Comparison of ENCODE assay signal across 18 cellular contexts in genomic region chr14:75609606-75610476, GRCh38. TPM values are rescaled to one million over a fixed set of nuclear protein-coding genes. Genes with fewer than 3 reads are reported as not detected.
DNase-seq lines count a peak whose midpoint lies in the region; FAIRE-seq and TF ChIP-seq lines count a peak whose summit lies in the region.
"Had no signal": no experiment of that assay in that cellular context is flagged by ENCODE, and none has a peak within 500 bp of the region (broad histone marks: within the 10 kb centered on the region; RNA-seq: fewer than 3 reads in every experiment).

No MANE protein-coding gene starts in this region.

- H3K4me3 ChIP-seq in adipocyte (ENCODE audit: low read length): peak overlapping the region; percentile 31
- H3K4me3 ChIP-seq in fibroblast of villous mesenchyme (ENCODE audit: low read depth, low read length): no peak overlapping the region
- no peak overlapping the region for H3K4me3 ChIP-seq in testis
- H3K4me3 ChIP-seq in mesendoderm (ENCODE audit: low read length): no peak overlapping the region
- H3K4me3 ChIP-seq: HAP-1, hepatocyte, stomach had no signal

- H3K56ac ChIP-seq in mesendoderm (ENCODE audit: low read length): no peak overlapping the region

- no peak overlapping the region for H2BK15ac ChIP-seq in mesendoderm (replicated peaks; ENCODE audit: low read depth)

- no peak for FAIRE-seq in RCC 7860 (lab: Jason Lieb, UNC)
- FAIRE-seq: small intestine had no signal

- H2AK5ac ChIP-seq in mesendoderm (ENCODE audit: low read length): no peak overlapping the region

- no peak overlapping the region for H3K4ac ChIP-seq in mesendoderm (ENCODE audit: low read depth, low read length)

- H4K5ac ChIP-seq in mesendoderm (ENCODE audit: low read length): no peak overlapping the region

- no peak overlapping the region for H3K18ac ChIP-seq in mesendoderm (ENCODE audit: low read length)

- no peaks in the 10 kb centered on the region for H3K27me3 ChIP-seq in adipocyte (replicated peaks; ENCODE audit: control insufficient read depth, insufficient read depth, low read length)
- no peaks in the 10 kb centered on the region for H3K27me3 ChIP-seq in testis
- H3K27me3 ChIP-seq in mesendoderm (ENCODE audit: insufficient read depth, low read length, poor library complexity): no peaks in the 10 kb centered on the region
- H3K27me3 ChIP-seq: hepatocyte had no signal

- H3K27ac ChIP-seq in testis: peak overlapping the region; percentile 75 to 76
- no peak overlapping the region for H3K27ac ChIP-seq in mesendoderm (ENCODE audit: low read depth, low read length)

- H3K4me1 ChIP-seq in adipocyte (ENCODE audit: control insufficient read depth, insufficient read depth, low read length) (peaks cover 33% of the 10 kb centered on the region), testis (peaks cover 50% of the 10 kb centered on the region), mesendoderm (ENCODE audit: control insufficient read depth, low read depth, low read length) (peaks cover 12% of the 10 kb centered on the region)
- H3K4me1 ChIP-seq: HAP-1 had no signal

- no peaks in the 10 kb centered on the region for H3K79me1 ChIP-seq in mesendoderm (ENCODE audit: low read length)

- WGBS in testis, 2 donors: 39 to 51% methylated on average over 9 of the region's 9 CpGs
- no CpG with 5 or more reads among the region's 9 CpGs for WGBS in mesendoderm (ENCODE audit: extremely low coverage, insufficient coverage, low lambda C conversion rate)

- H3K9me3 ChIP-seq in adipocyte (ENCODE audit: control insufficient read depth, low read length) (peaks cover 27% of the 10 kb centered on the region), testis (no peaks in the 10 kb centered on the region)
- H3K9me3 ChIP-seq: HAP-1 had no signal

- DNase-seq in adipocyte (ENCODE audit: low read depth): peak; percentile 45
- peak; percentile 27 for DNase-seq in fibroblast of villous mesenchyme (ENCODE audit: low read depth)
- peak; percentile 32 for DNase-seq in myocyte (ENCODE audit: low read depth)
- peak; percentile 72 for DNase-seq in testis
- DNase-seq in activated naive CD4-positive, alpha-beta T cell (lab: John Stamatoyannopoulos, UW): no peak
- DNase-seq in mesendoderm: no peak
- no peak for DNase-seq in SHP77 treated with DMSO at 0.1 percent for 48 hours (lab: John Stamatoyannopoulos, UW)
- no peak for DNase-seq in RCC 7860 (ENCODE audit: low spot score)
- DNase-seq: activated CD4-positive, alpha-beta T cell treated with anti-CD3 and anti-CD28 coated beads, Interleukin-2, amount 10 ng/mL, durations not matched to agents 24 days and 14 days; activated naive CD8-positive, alpha-beta T cell treated with anti-CD3 and anti-CD28 coated beads, Interleukin-2, amount 50 U/mL, for 24 hours; cerebellar nuclear complex; DMS79 treated with DMSO at 0.1 percent for 48 hours; NCI-H1417; SIG-M5; small intestine; stomach had no signal

- H2BK120ac ChIP-seq in mesendoderm (ENCODE audit: low read depth, low read length): no peak overlapping the region

- no peak for TF ChIP-seq CTCF in fibroblast of villous mesenchyme (IDR thresholded peaks at IDR 0.05; ENCODE audit: insufficient read depth, low read depth, low read length)
- no peak for TF ChIP-seq CTCF in testis (IDR thresholded peaks at IDR 0.05)

- intact Hi-C loops in testis (cut with DNase I; ENCODE audit: low total_unique reads): no loop called here

- H2BK5ac ChIP-seq in mesendoderm (ENCODE audit: low read length): no peak overlapping the region

- no peak overlapping the region for H4K8ac ChIP-seq in mesendoderm (ENCODE audit: low read depth, low read length)

- H3K23ac ChIP-seq in mesendoderm (ENCODE audit: low read length): no peak overlapping the region

- H3K9ac ChIP-seq in adipocyte (ENCODE audit: low read length): peak overlapping the region; percentile 27
- no peak overlapping the region for H3K9ac ChIP-seq in mesendoderm (ENCODE audit: low read length)

- H3K4me2 ChIP-seq in mesendoderm (ENCODE audit: low read length): no peak overlapping the region
- H3K4me2 ChIP-seq: hepatocyte had no signal

- no peak for TF ChIP-seq POLR2A in testis (IDR thresholded peaks at IDR 0.05)

- H3K79me2 ChIP-seq in mesendoderm (ENCODE audit: control insufficient read depth, insufficient read depth, low read length): no peaks in the 10 kb centered on the region

- H3K36me3 ChIP-seq in adipocyte (ENCODE audit: control insufficient read depth, insufficient read depth, low read length, severe bottlenecking): peaks cover 9% of the 10 kb centered on the region
- H3K36me3 ChIP-seq in testis (ENCODE audit: low read depth, missing control alignments): no peaks in the 10 kb centered on the region
- no peaks in the 10 kb centered on the region for H3K36me3 ChIP-seq in mesendoderm (ENCODE audit: control insufficient read depth, insufficient read depth, low read length)
- H3K36me3 ChIP-seq: HAP-1, stomach had no signal

RNA-seq across cellular contexts. Expression of gene FLVCR2, which starts 31.4 kb away (rescaled TPM):
- total RNA-seq in fibroblast of villous mesenchyme (0.43 and 0.64 TPM in 2 replicates), myocyte (42.5 and 53.8 TPM in 2 replicates), testis (10 to 100 TPM; 38.5 to 45.0 TPM)
- polyA plus RNA-seq in myocyte (2012): 7.8 TPM
- 49.6 TPM for polyA plus RNA-seq in testis (ENCODE audit: insufficient read depth, low read depth, low replicate concordance)
- 3.3 TPM for polyA plus RNA-seq in mesendoderm (2013, experiment 1 of 2)
- 3.2 TPM for polyA plus RNA-seq in mesendoderm (2013, experiment 2 of 2)

RNA-seq across cellular contexts. Expression of gene ERG28, which starts 50.8 kb away (rescaled TPM):
- total RNA-seq in fibroblast of villous mesenchyme (10.0 and 13.0 TPM in 2 replicates), myocyte (8.4 and 11.7 TPM in 2 replicates), testis (10 to 100 TPM; 60.0 to 64.4 TPM)
- polyA plus RNA-seq in myocyte (2012): 19.1 TPM
- 103 TPM for polyA plus RNA-seq in testis (ENCODE audit: insufficient read depth, low read depth, low replicate concordance)
- 75.1 TPM for polyA plus RNA-seq in mesendoderm (2013, experiment 1 of 2)
- 73.5 TPM for polyA plus RNA-seq in mesendoderm (2013, experiment 2 of 2)

RNA-seq across cellular contexts. Expression of gene TTLL5, which starts 51.2 kb away (rescaled TPM):
- total RNA-seq in fibroblast of villous mesenchyme (29.6 and 33.7 TPM in 2 replicates), myocyte (12.2 and 13.9 TPM in 2 replicates), testis (100 to 1,000 TPM; 112 to 155 TPM)
- polyA plus RNA-seq in myocyte (2012): 10.8 TPM
- polyA plus RNA-seq in testis (ENCODE audit: insufficient read depth, low read depth, low replicate concordance): 318 TPM
- 32.7 TPM for polyA plus RNA-seq in mesendoderm (2013, experiment 1 of 2)
- polyA plus RNA-seq in mesendoderm (2013, experiment 2 of 2): 34.2 TPM

Comparison
In these comparisons a context has a peak if more than half of its experiments do, and no peak if none do; other contexts are left out.
1. DNase-seq: peak in adipocyte (single experiment), fibroblast of villous mesenchyme (single experiment), myocyte (single experiment) and testis (single experiment); none in activated naive CD4-positive, alpha-beta T cell (0 of 4), mesendoderm (single experiment), SHP77 treated with DMSO at 0.1 percent for 48 hours (single experiment) and RCC 7860 (single experiment).
2. RNA of gene FLVCR2, which starts 31.4 kb away (total RNA-seq): 42.5 to 53.8 TPM in myocyte and 38.5 to 45.0 TPM in testis; 0.43 to 0.64 TPM in fibroblast of villous mesenchyme; every median in the first group is over 10 times any median in the second.